Comparison of ENCODE assay signal across 20 cellular contexts in the genomic region with DNA sequence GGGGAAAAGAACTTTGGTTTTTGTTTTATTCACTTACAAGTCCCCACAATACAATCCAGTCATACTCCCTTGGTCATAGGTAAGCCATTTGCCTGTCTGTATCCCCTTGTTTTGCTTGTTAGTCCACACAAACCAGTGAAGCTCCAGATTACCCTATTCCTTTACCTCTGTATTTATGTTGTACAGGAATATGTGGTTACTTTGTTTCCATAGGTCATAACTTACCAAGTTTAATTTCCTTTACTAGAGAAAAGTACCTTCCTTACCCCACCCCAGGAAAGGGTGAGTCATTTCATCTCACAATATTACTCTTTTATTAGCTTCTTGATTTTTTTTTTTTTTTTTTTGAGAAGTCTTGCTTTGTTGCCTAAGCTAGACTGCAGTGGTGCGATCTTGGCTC. TPM values are rescaled to one million over a fixed set of nuclear protein-coding genes. Genes with fewer than 3 reads are reported as not detected.
A peak's percentile ranks its signal among the peaks of the same experiment; 100 is the strongest.
DNase-seq lines count a peak whose midpoint lies in the region; ATAC-seq and TF ChIP-seq lines count a peak whose summit lies in the region.
"Had no signal": no experiment of that assay in that cellular context is flagged by ENCODE, and none has a peak within 500 bp of the region (broad histone marks: within the 10 kb centered on the region; RNA-seq: fewer than 3 reads in every experiment).

No MANE protein-coding gene starts in this region.

- TF ChIP-seq EP300 in SK-N-SH (IDR thresholded peaks at IDR 0.05; ENCODE audit: borderline replicate concordance in 1 of 2, low read depth in 1 of 2, low read length in 1 of 2), result no peak

- peaks cover 29% of the 10 kb centered on the region for H3K79me2 ChIP-seq in SK-N-SH (ENCODE audit: insufficient read depth)

- WGBS in SK-N-SH (ENCODE audit: low lambda C conversion rate), result 57% methylated on average over 1 of the region's 1 CpG

- no peaks in the 10 kb centered on the region for H3K27me3 ChIP-seq in CD4-positive, CD25-positive, alpha-beta regulatory T cell (ENCODE audit: control insufficient read depth, insufficient read depth, low read length)
- H3K27me3 ChIP-seq in SK-N-SH (ENCODE audit: insufficient read depth), result no peaks in the 10 kb centered on the region
- H3K27me3 ChIP-seq: suprapubic skin had no signal

- no peaks in the 10 kb centered on the region for H3K27me3 Mint-ChIP-seq in CD4-positive, CD25-positive, alpha-beta regulatory T cell
- H3K27me3 Mint-ChIP-seq in activated naive CD8-positive, alpha-beta T cell treated with anti-CD3 and anti-CD28 coated beads, Interleukin-2, amount 10 ng/mL, durations not matched to agents 7 days and 5 days, result no peaks in the 10 kb centered on the region
- no peaks in the 10 kb centered on the region for H3K27me3 Mint-ChIP-seq in immature natural killer cell (ENCODE audit: low read depth in 3 of 3)
- H3K27me3 Mint-ChIP-seq: IgD-negative memory B cell, progenitor cell of endocrine pancreas had no signal

- ATAC-seq in CD4-positive, CD25-positive, alpha-beta regulatory T cell (ENCODE audit: low read depth in 2 of 2), result peak in 1 of 2 donors; percentile 45
- ATAC-seq in GM18502 (IDR thresholded peaks at IDR 0.05; ENCODE audit: poor library complexity, unreplicated experiment) (peak; percentile 61), HG03025 (IDR thresholded peaks at IDR 0.05; ENCODE audit: low FRiP score, unreplicated experiment) (no peak)
- ATAC-seq in activated naive CD8-positive, alpha-beta T cell treated with anti-CD3 and anti-CD28 coated beads, Interleukin-2, amount 10 ng/mL, durations not matched to agents 7 days and 5 days (ENCODE audit: low read depth), result peak; percentile 50
- ATAC-seq: left lobe of liver had no signal

- peak in 1 of 3 donors; percentile 33 for DNase-seq in CD4-positive, CD25-positive, alpha-beta regulatory T cell
- DNase-seq in activated naive CD8-positive, alpha-beta T cell treated with anti-CD3 and anti-CD28 coated beads, Interleukin-2, amount 10 ng/mL, durations not matched to agents 7 days and 5 days, result no peak
- DNase-seq in immature natural killer cell, result no peak
- DNase-seq in SK-N-SH, result no peak
- no peak for DNase-seq in occipital lobe (lab: John Stamatoyannopoulos, UW)
- no peak for DNase-seq in NCI-H1417 (lab: John Stamatoyannopoulos, UW)
- DNase-seq: C1 segment of cervical spinal cord, DMS79, H9, hippocampal formation, NCI-H1092, NCI-H2171 treated with DMSO at 0.1 percent for 48 hours, SIG-M5 had no signal

- no peak overlapping the region for H2AFZ ChIP-seq in SK-N-SH (ENCODE audit: low read depth)

- no peak for TF ChIP-seq CTCF in SK-N-SH (IDR thresholded peaks at IDR 0.05)

- no peak overlapping the region for H3K9ac ChIP-seq in SK-N-SH

- H3K4me1 Mint-ChIP-seq in CD4-positive, CD25-positive, alpha-beta regulatory T cell, result peaks cover 18 to 34% (median 26%) of the 10 kb centered on the region in 4 donors
- peaks cover 10% of the 10 kb centered on the region for H3K4me1 Mint-ChIP-seq in activated naive CD8-positive, alpha-beta T cell treated with anti-CD3 and anti-CD28 coated beads, Interleukin-2, amount 10 ng/mL, durations not matched to agents 7 days and 5 days
- peaks cover 17 to 41% of the 10 kb centered on the region in 2 donors for H3K4me1 Mint-ChIP-seq in immature natural killer cell
- H3K4me1 Mint-ChIP-seq: IgD-negative memory B cell had no signal

- peaks cover 52% of the 10 kb centered on the region for H3F3A ChIP-seq in SK-N-SH (replicated peaks; ENCODE audit: insufficient read depth)

- POLR2A ChIA-PET in activated naive CD8-positive, alpha-beta T cell treated with anti-CD3 and anti-CD28 coated beads, Interleukin-2, amount 10 ng/mL, durations not matched to agents 7 days and 5 days (lab: Charles Lee), result interaction anchor here (0.6 kb wide), 1 partner anchor 21 kb away, joined by 3 read pairs; no protein-coding TSS in a partner anchor
- POLR2A ChIA-PET in SK-N-SH (lab: Yijun Ruan, JAX), result no interaction called here

- no peak overlapping the region for H3K4me3 ChIP-seq in CD4-positive, CD25-positive, alpha-beta regulatory T cell (ENCODE audit: low read depth, low read length)
- no peak overlapping the region for H3K4me3 ChIP-seq in SK-N-SH (ENCODE audit: low read depth in 2 of 2, low read length in 1 of 2)
- H3K4me3 ChIP-seq: coronary artery, suprapubic skin had no signal

- peaks cover 16% of the 10 kb centered on the region for H3K4me1 ChIP-seq in CD4-positive, CD25-positive, alpha-beta regulatory T cell (ENCODE audit: control insufficient read depth, insufficient read depth, low read length, poor library complexity, severe bottlenecking)
- peaks cover 0 to 45% of the 10 kb centered on the region in 2 experiments; a peak in 3 of 4 replicates for H3K4me1 ChIP-seq in SK-N-SH (ENCODE audit: control insufficient read depth in 1 of 2, insufficient read depth in 2 of 2, low read depth in 1 of 2, low read length in 1 of 2)

- H3K9me2 ChIP-seq in SK-N-SH, result no peaks in the 10 kb centered on the region

- CTCF ChIA-PET in SK-N-SH (lab: Yijun Ruan, JAX), result interaction anchor here (1.5 to 1.9 kb wide), 2 partner anchors 13 to 20 kb away, joined by 5 read pairs; no protein-coding TSS in a partner anchor

- no peaks in the 10 kb centered on the region for H3K9me3 ChIP-seq in CD4-positive, CD25-positive, alpha-beta regulatory T cell (ENCODE audit: control insufficient read depth in 2 of 2, low read length in 2 of 2)
- no peaks in the 10 kb centered on the region for H3K9me3 ChIP-seq in SK-N-SH
- H3K9me3 ChIP-seq: suprapubic skin had no signal

- no peak overlapping the region for H3K4me2 ChIP-seq in SK-N-SH

- H3K4me3 Mint-ChIP-seq in CD4-positive, CD25-positive, alpha-beta regulatory T cell, result no peak overlapping the region
- no peak overlapping the region for H3K4me3 Mint-ChIP-seq in activated naive CD8-positive, alpha-beta T cell treated with anti-CD3 and anti-CD28 coated beads, Interleukin-2, amount 10 ng/mL, durations not matched to agents 7 days and 5 days
- H3K4me3 Mint-ChIP-seq in immature natural killer cell, result no peak overlapping the region
- H3K4me3 Mint-ChIP-seq: H9, IgD-negative memory B cell had no signal

- peak overlapping the region in 2 of 3 donors; percentile 16 to 17 for H3K27ac Mint-ChIP-seq in CD4-positive, CD25-positive, alpha-beta regulatory T cell
- H3K27ac Mint-ChIP-seq in activated naive CD8-positive, alpha-beta T cell treated with anti-CD3 and anti-CD28 coated beads, Interleukin-2, amount 10 ng/mL, durations not matched to agents 7 days and 5 days, result no peak overlapping the region
- peak overlapping the region; percentile 2 to 66 (median 32) for H3K27ac Mint-ChIP-seq in immature natural killer cell
- H3K27ac Mint-ChIP-seq: H9, IgD-negative memory B cell, progenitor cell of endocrine pancreas had no signal

- H3K36me3 Mint-ChIP-seq in CD4-positive, CD25-positive, alpha-beta regulatory T cell, result peaks cover 29% of the 10 kb centered on the region
- H3K36me3 Mint-ChIP-seq in activated naive CD8-positive, alpha-beta T cell treated with anti-CD3 and anti-CD28 coated beads, Interleukin-2, amount 10 ng/mL, durations not matched to agents 7 days and 5 days, result peaks cover 26% of the 10 kb centered on the region
- peaks cover 4 to 20% (median 10%) of the 10 kb centered on the region in 3 donors for H3K36me3 Mint-ChIP-seq in immature natural killer cell

- no peak for TF ChIP-seq RAD21 in SK-N-SH (IDR thresholded peaks at IDR 0.05; ENCODE audit: low read length)

- no peak overlapping the region for H3K27ac ChIP-seq in CD4-positive, CD25-positive, alpha-beta regulatory T cell (ENCODE audit: insufficient read depth, low read length, poor library complexity, severe bottlenecking)
- H3K27ac ChIP-seq in SK-N-SH (ENCODE audit: low read depth in 2 of 2, low read length in 1 of 2), result peak overlapping the region in 1 of 2 experiments; percentile 55; a peak in 2 of 4 replicates
- H3K27ac ChIP-seq: coronary artery, suprapubic skin had no signal

- H3K36me3 ChIP-seq in CD4-positive, CD25-positive, alpha-beta regulatory T cell (ENCODE audit: control insufficient read depth, insufficient read depth, low read length), result peaks cover 45% of the 10 kb centered on the region
- peaks cover 7 to 29% of the 10 kb centered on the region in 2 experiments for H3K36me3 ChIP-seq in SK-N-SH (replicated peaks in 1 of 2; ENCODE audit: control insufficient read depth in 1 of 2, insufficient read depth in 2 of 2, low read length in 1 of 2)

- H4K20me1 ChIP-seq in SK-N-SH (ENCODE audit: insufficient read depth), result peaks cover 3% of the 10 kb centered on the region; the same call in 1 of the 2 replicates

- H3K9me3 Mint-ChIP-seq in CD4-positive, CD25-positive, alpha-beta regulatory T cell, result no peaks in the 10 kb centered on the region
- H3K9me3 Mint-ChIP-seq in activated naive CD8-positive, alpha-beta T cell treated with anti-CD3 and anti-CD28 coated beads, Interleukin-2, amount 10 ng/mL, durations not matched to agents 7 days and 5 days, result no peaks in the 10 kb centered on the region
- no peaks in the 10 kb centered on the region for H3K9me3 Mint-ChIP-seq in immature natural killer cell
- H3K9me3 Mint-ChIP-seq: H9, IgD-negative memory B cell had no signal

TF ChIP-seq in SK-N-SH, 30 proteins besides CTCF, POLR2A, EP300 and RAD21 (continues in another document):
- TF ChIP-seq, protein P1, sequence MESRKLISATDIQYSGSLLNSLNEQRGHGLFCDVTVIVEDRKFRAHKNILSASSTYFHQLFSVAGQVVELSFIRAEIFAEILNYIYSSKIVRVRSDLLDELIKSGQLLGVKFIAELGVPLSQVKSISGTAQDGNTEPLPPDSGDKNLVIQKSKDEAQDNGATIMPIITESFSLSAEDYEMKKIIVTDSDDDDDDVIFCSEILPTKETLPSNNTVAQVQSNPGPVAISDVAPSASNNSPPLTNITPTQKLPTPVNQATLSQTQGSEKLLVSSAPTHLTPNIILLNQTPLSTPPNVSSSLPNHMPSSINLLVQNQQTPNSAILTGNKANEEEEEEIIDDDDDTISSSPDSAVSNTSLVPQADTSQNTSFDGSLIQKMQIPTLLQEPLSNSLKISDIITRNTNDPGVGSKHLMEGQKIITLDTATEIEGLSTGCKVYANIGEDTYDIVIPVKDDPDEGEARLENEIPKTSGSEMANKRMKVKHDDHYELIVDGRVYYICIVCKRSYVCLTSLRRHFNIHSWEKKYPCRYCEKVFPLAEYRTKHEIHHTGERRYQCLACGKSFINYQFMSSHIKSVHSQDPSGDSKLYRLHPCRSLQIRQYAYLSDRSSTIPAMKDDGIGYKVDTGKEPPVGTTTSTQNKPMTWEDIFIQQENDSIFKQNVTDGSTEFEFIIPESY (IDR thresholded peaks at IDR 0.05; ENCODE audit: borderline replicate concordance, low read depth), result no peak
- TF ChIP-seq YY1 (IDR thresholded peaks at IDR 0.05; ENCODE audit: low read depth) (no peak), SMC3 (IDR thresholded peaks at IDR 0.05; ENCODE audit: low read depth, low read length) (no peak)

RNA-seq across cellular contexts. Expression of a gene that starts 44.7 kb away (rescaled TPM):
- 74.0 TPM for total RNA-seq in CD4-positive, CD25-positive, alpha-beta regulatory T cell
- 10 to 100 TPM in 1 of 4 donors, 1 to 10 TPM in 3; 8.4 to 10.3 (median 9.5) TPM for polyA plus RNA-seq in CD4-positive, CD25-positive, alpha-beta regulatory T cell
- total RNA-seq in activated naive CD8-positive, alpha-beta T cell treated with anti-CD3 and anti-CD28 coated beads, Interleukin-2, amount 10 ng/mL, durations not matched to agents 7 days and 5 days, result 10 to 100 TPM; 40.6 to 43.3 TPM
- polyA plus RNA-seq in immature natural killer cell, result 10 to 100 TPM in 1 of 3 donors, 1 to 10 TPM in 2; 2.0 to 31.7 (median 4.8) TPM
- polyA plus RNA-seq in SK-N-SH (2012; rRNA removed), result 5.4 and 6.8 TPM in 2 replicates
- 8.6 and 13.1 TPM in 2 replicates for polyA plus RNA-seq in SK-N-SH (2012; cell fraction: cytosol; rRNA removed)
- 4.0 and 7.2 TPM in 2 replicates for polyA plus RNA-seq in SK-N-SH (2012; cell fraction: nucleus; rRNA removed)
- total RNA-seq in occipital lobe, result 51.3 TPM
